In the genomic region with DNA sequence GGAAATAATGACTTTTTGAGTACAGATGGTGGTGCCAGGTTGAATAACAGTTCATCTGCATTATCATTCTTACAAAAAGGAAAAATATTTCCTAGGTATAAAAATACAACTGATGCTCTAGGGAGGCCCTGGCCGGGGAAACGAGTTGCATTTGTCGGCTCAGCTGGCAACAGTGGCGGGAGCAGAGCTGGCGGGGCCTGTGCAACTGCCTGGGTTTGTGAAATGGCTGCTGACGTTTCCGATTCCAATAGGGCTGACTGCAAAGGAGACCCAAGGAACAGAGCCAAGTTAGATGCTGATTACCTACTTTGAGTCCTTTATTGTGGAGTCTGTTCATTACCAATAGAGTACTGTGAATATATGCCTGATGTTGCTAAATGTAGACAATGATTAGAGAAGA, we compare ENCODE assay signal across 14 cellular contexts. TPM values are rescaled to one million over a fixed set of nuclear protein-coding genes. Genes with fewer than 3 reads are reported as not detected.
DNase-seq lines count a peak whose midpoint lies in the region; ATAC-seq and TF ChIP-seq lines count a peak whose summit lies in the region.
"Had no signal": no experiment of that assay in that cellular context is flagged by ENCODE, and none has a peak within 500 bp of the region (broad histone marks: within the 10 kb centered on the region; RNA-seq: fewer than 3 reads in every experiment).

No MANE protein-coding gene starts in this region.

- H3K4me3 ChIP-seq in HUES48 (ENCODE audit: low read depth, low read length), result no peak overlapping the region

- no peak for DNase-seq in CD4-positive, alpha-beta T cell
- no peak for DNase-seq in central memory CD8-positive, alpha-beta T cell (ENCODE audit: low spot score in 2 of 2)
- DNase-seq in nephron progenitor cell (no peak), NCI-H2081 (lab: John Stamatoyannopoulos, UW) (no peak), midbrain (lab: John Stamatoyannopoulos, UW) (no peak)
- DNase-seq: BE2C, HCEC 1CT, MV-4-11, NCI-H1417 treated with DMSO at 0.1 percent for 48 hours, NCI-H2029, NCI-H510A treated with DMSO at 0.1 percent for 48 hours, SHP77 had no signal

- no peaks in the 10 kb centered on the region for H3K9me3 ChIP-seq in CD4-positive, alpha-beta T cell (ENCODE audit: control insufficient read depth, low read length)
- H3K9me3 ChIP-seq in HUES48 (ENCODE audit: control insufficient read depth, insufficient read depth, low read length), result no peaks in the 10 kb centered on the region
- H3K9me3 ChIP-seq: BE2C had no signal

- H3K9ac ChIP-seq in HUES48 (ENCODE audit: low read depth, low read length), result no peak overlapping the region

- no peaks in the 10 kb centered on the region for H3K27me3 Mint-ChIP-seq in CD4-positive, alpha-beta T cell
- no peaks in the 10 kb centered on the region for H3K27me3 Mint-ChIP-seq in central memory CD8-positive, alpha-beta T cell
- H3K27me3 Mint-ChIP-seq in nephron progenitor cell (ENCODE audit: low read depth, poor library complexity), result no peaks in the 10 kb centered on the region

- no peak overlapping the region for H3K4me3 Mint-ChIP-seq in CD4-positive, alpha-beta T cell
- H3K4me3 Mint-ChIP-seq in central memory CD8-positive, alpha-beta T cell, result no peak overlapping the region
- H3K4me3 Mint-ChIP-seq in nephron progenitor cell, result no peak overlapping the region

- ATAC-seq in CD4-positive, alpha-beta T cell (ENCODE audit: poor library complexity), result no peak
- ATAC-seq in central memory CD8-positive, alpha-beta T cell (replicated peaks; ENCODE audit: extremely low read depth, poor library complexity, severe bottlenecking), result no peak
- ATAC-seq in HG02798 (IDR thresholded peaks at IDR 0.05; ENCODE audit: poor library complexity, unreplicated experiment), result no peak

- POLR2A ChIA-PET in CD4-positive, alpha-beta T cell (lab: Charles Lee), result no interaction called here

- H3K27me3 ChIP-seq in CD4-positive, alpha-beta T cell (ENCODE audit: control insufficient read depth, insufficient read depth, low read length), result no peaks in the 10 kb centered on the region
- H3K27me3 ChIP-seq in HUES48 (ENCODE audit: control insufficient read depth, insufficient read depth, low read length), result no peaks in the 10 kb centered on the region
- H3K27me3 ChIP-seq: BE2C had no signal

- no peaks in the 10 kb centered on the region for H3K9me3 Mint-ChIP-seq in CD4-positive, alpha-beta T cell
- H3K9me3 Mint-ChIP-seq in central memory CD8-positive, alpha-beta T cell, result no peaks in the 10 kb centered on the region
- no peaks in the 10 kb centered on the region for H3K9me3 Mint-ChIP-seq in nephron progenitor cell

- peaks cover 100% of the 10 kb centered on the region for H3K36me3 ChIP-seq in HUES48 (ENCODE audit: control insufficient read depth, insufficient read depth, low read length)

- TF ChIP-seq CTCF in CD4-positive, alpha-beta T cell (IDR thresholded peaks at IDR 0.05), result no peak
- no peak for TF ChIP-seq CTCF in nephron progenitor cell (IDR thresholded peaks at IDR 0.05)

- H3K4me1 Mint-ChIP-seq in CD4-positive, alpha-beta T cell (ENCODE audit: low read depth), result peaks cover 13% of the 10 kb centered on the region
- H3K4me1 Mint-ChIP-seq in central memory CD8-positive, alpha-beta T cell, result peaks cover 17% of the 10 kb centered on the region
- no peaks in the 10 kb centered on the region for H3K4me1 Mint-ChIP-seq in nephron progenitor cell

- H3K4me1 ChIP-seq in HUES48 (ENCODE audit: control insufficient read depth, insufficient read depth, low read length), result peaks cover 27% of the 10 kb centered on the region
- H3K4me1 ChIP-seq: BE2C had no signal

- CTCF ChIA-PET in CD4-positive, alpha-beta T cell (lab: Charles Lee), result no interaction called here

- peaks cover 97% of the 10 kb centered on the region for H3K36me3 Mint-ChIP-seq in CD4-positive, alpha-beta T cell (ENCODE audit: low read depth)
- H3K36me3 Mint-ChIP-seq in central memory CD8-positive, alpha-beta T cell (ENCODE audit: insufficient read depth), result peaks cover 61% of the 10 kb centered on the region
- H3K36me3 Mint-ChIP-seq in nephron progenitor cell (ENCODE audit: low read depth), result peaks cover 86% of the 10 kb centered on the region

- peak overlapping the region; percentile 24 for H3K27ac Mint-ChIP-seq in CD4-positive, alpha-beta T cell
- H3K27ac Mint-ChIP-seq in central memory CD8-positive, alpha-beta T cell (ENCODE audit: low read depth), result peak overlapping the region; percentile 68
- peak overlapping the region; percentile 29 for H3K27ac Mint-ChIP-seq in nephron progenitor cell

- intact Hi-C loops in CD4-positive, alpha-beta T cell (cut with DNase I, micrococcal nuclease), result loop anchor here in 1 of 2 experiments (10.0 kb wide), 1 partner anchor 397 kb away; no protein-coding TSS in a partner anchor

- H3K27ac ChIP-seq in CD4-positive, alpha-beta T cell (ENCODE audit: low read depth, low read length), result no peak overlapping the region
- H3K27ac ChIP-seq in HUES48 (ENCODE audit: low read depth, low read length), result peak overlapping the region; percentile 8

RNA-seq across cellular contexts. Expression of gene PHLDA1, which starts 25.7 kb away (rescaled TPM):
- 1 to 10 TPM; 6.5 TPM for total RNA-seq in CD4-positive, alpha-beta T cell

RNA-seq across cellular contexts. Expression of gene NAP1L1, which starts 27.2 kb away (rescaled TPM):
- total RNA-seq in CD4-positive, alpha-beta T cell, result 100 to 1,000 TPM; 646 to 654 TPM
